Comparison of ENCODE assay signal across 1 cellular context in genomic region chr12:1660304-1661187, GRCh38.
A peak's percentile ranks its signal among the peaks of the same experiment; 100 is the strongest.
TF ChIP-seq lines count a peak whose summit lies in the region.

No MANE protein-coding gene starts in this region.

TF ChIP-seq in H1, 55 proteins besides CTCF, POLR2A, EP300 and RAD21:
- TF ChIP-seq E2F6 (IDR thresholded peaks at IDR 0.05) = no peak
- peak; percentile 31 for TF ChIP-seq KDM4A (IDR thresholded peaks at IDR 0.05; ENCODE audit: low read depth, low read length, severe bottlenecking)
- 0 out of 2 replicates have a peak, but pooled peaks have one; percentile 17 for TF ChIP-seq SUZ12 (IDR thresholded peaks at IDR 0.05; ENCODE audit: low read length)
